In the genomic region with DNA sequence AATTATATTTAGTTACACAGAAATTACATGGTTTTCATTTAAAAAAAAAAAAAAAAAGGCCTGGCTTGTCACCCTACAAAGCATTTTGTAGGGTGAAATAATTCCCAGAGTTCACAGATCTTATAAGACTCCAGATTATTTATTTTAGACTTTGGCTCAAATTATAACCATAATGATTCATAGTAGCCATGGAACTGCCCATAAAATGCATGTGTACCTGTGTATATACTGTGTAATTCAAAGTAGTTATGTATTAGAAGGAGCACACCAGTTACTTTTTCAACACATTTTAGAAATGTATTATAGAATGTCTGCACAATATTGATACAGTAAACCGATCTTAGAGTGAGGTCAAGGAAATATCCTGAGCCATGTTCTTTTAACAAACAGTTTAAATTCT, we compare ENCODE assay signal across 8 cellular contexts.
"Had no signal": no experiment of that assay in that cellular context is flagged by ENCODE, and none has a peak within 500 bp of the region (broad histone marks: within the 10 kb centered on the region; RNA-seq: fewer than 3 reads in every experiment).

No MANE protein-coding gene starts in this region.

- DNase-seq: GOT3, H7, HFFc6, IMR-90 had no signal

- H2AFZ ChIP-seq: GM23248 had no signal

- ATAC-seq: HCT116, K562 had no signal

- H3K4me1 ChIP-seq: HAP-1 had no signal

- H3K9me3 ChIP-seq: HAP-1 had no signal

- H3K4me3 ChIP-seq: GM23248, HAP-1, K562 had no signal

- H3K36me3 ChIP-seq: HAP-1 had no signal

- H3K27ac ChIP-seq: GM23248 had no signal

- H3K9ac ChIP-seq: GM23248 had no signal
